24 cellular contexts compared by ENCODE assay signal in the genomic region with DNA sequence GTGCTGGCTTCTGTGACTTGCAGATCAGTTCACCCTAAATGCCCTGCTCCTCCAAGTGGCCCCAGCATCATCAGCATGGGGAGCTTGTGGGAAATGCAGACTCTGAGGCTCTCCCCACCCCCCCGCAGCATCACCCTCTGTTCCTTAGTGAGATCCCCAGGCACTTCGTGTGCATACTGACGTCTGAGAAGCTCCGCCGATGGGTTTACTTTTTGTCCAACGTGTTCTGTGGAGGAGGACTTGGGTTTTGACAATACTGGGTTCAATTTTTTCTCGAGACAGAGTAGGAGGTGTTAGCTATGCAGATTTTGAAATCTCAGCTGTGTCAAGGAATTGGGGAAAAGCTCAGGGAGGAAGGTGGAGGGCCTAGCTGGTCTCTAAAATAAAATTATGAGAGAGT. TPM values are rescaled to one million over a fixed set of nuclear protein-coding genes. Genes with fewer than 3 reads are reported as not detected.
"Had no signal": no experiment of that assay in that cellular context is flagged by ENCODE, and none has a peak within 500 bp of the region (broad histone marks: within the 10 kb centered on the region; RNA-seq: fewer than 3 reads in every experiment).

No MANE protein-coding gene starts in this region.

- H3K9me3 Mint-ChIP-seq: dendritic cell treated with granulocyte-macrophage colony-stimulating factor and Interleukin-4, amounts not matched to agents 40 ng/mL and 50 ng/mL, for 4 days had no signal

- H3K4me3 ChIP-seq: ascending aorta, breast epithelium, left ventricle myocardium inferior, pancreas, skin epidermis, tibial artery, uterus had no signal

- H3K9me3 ChIP-seq: breast epithelium, pancreas, tibial artery, uterus had no signal

- ATAC-seq: foreskin keratinocyte had no signal

- H3K36me3 ChIP-seq: ascending aorta, breast epithelium, left ventricle myocardium inferior, pancreas, tibial artery, uterus had no signal

- H3K27ac Mint-ChIP-seq: activated CD4-positive, alpha-beta memory T cell treated with anti-CD3 and anti-CD28 coated beads, Interleukin-2, amount 10 ng/mL, durations not matched to agents 7 days and 5 days; dendritic cell treated with granulocyte-macrophage colony-stimulating factor and Interleukin-4, amounts not matched to agents 40 ng/mL and 50 ng/mL, for 4 days had no signal

- H3K27ac ChIP-seq: ascending aorta, breast epithelium, foreskin keratinocyte, left ventricle myocardium inferior, tibial artery, uterus had no signal

- H3K4me1 ChIP-seq: ascending aorta, breast epithelium, foreskin keratinocyte, left ventricle myocardium inferior, pancreas, tibial artery, uterus had no signal

- H3K4me3 Mint-ChIP-seq: activated CD4-positive, alpha-beta memory T cell treated with anti-CD3 and anti-CD28 coated beads, Interleukin-2, amount 10 ng/mL, durations not matched to agents 7 days and 5 days; dendritic cell treated with granulocyte-macrophage colony-stimulating factor and Interleukin-4, amounts not matched to agents 40 ng/mL and 50 ng/mL, for 4 days had no signal

- DNase-seq: activated CD4-positive, alpha-beta memory T cell treated with anti-CD3 and anti-CD28 coated beads, Interleukin-2, amount 10 ng/mL, durations not matched to agents 7 days and 5 days; activated CD4-positive, alpha-beta T cell treated with anti-CD3 and anti-CD28 coated beads for 4 hours; activated gamma-delta T cell; activated T-cell treated with anti-CD3 and anti-CD28 coated beads, Interleukin-2, amount 50 U/mL, for 48 hours; effector memory CD4-positive, alpha-beta T cell; foreskin keratinocyte; glutamatergic neuron; hypothalamus; kidney; left ventricle myocardium inferior; mesendoderm; pancreas; retina; stimulated activated CD4-positive, alpha-beta T cell treated with anti-CD3 and anti-CD28 coated beads, Interleukin-15, amount 100 ng/mL, for 24 hours; stimulated activated CD4-positive, alpha-beta T cell treated with anti-CD3 and anti-CD28 coated beads, Interleukin-4, amount 100 ng/mL, for 1 hour; stimulated activated naive CD4-positive, alpha-beta T cell; T-helper 1 cell; tibial artery; uterus had no signal

- H3K27me3 ChIP-seq: ascending aorta, breast epithelium, foreskin keratinocyte, pancreas, uterus had no signal

RNA-seq across cellular contexts. Expression of gene ZNF831, which starts 38.3 kb away (rescaled TPM):
- total RNA-seq: cerebellum, foreskin keratinocyte had no signal
- polyA plus RNA-seq: foreskin keratinocyte had no signal
